ENCODE assay signal across 23 cellular contexts in genomic region chr2:44367591-44367990, GRCh38.
"Had no signal": no experiment of that assay in that cellular context is flagged by ENCODE, and none has a peak within 500 bp of the region (broad histone marks: within the 10 kb centered on the region; RNA-seq: fewer than 3 reads in every experiment).

No MANE protein-coding gene starts in this region.

- H3K27me3 ChIP-seq: gastroesophageal sphincter, hepatocyte, neural progenitor cell, right atrium auricular region, upper lobe of right lung had no signal

- DNase-seq: activated CD4-positive, alpha-beta T cell treated with anti-CD3 and anti-CD28 coated beads, Interleukin-2, amount 50 U/mL, for 4 hours; activated naive CD4-positive, alpha-beta T cell; activated naive CD8-positive, alpha-beta T cell treated with anti-CD3 and anti-CD28 coated beads, Interleukin-2, amount 10 ng/mL, durations not matched to agents 7 days and 5 days; amygdala; caudate nucleus; cortex of kidney; effector memory CD8-positive, alpha-beta T cell; islet precursor cell; left ventricle myocardium inferior; mesendoderm; natural killer cell; occipital lobe; stimulated activated CD4-positive, alpha-beta T cell treated with anti-CD3 and anti-CD28 coated beads, Interleukin-2, amount 100 ng/mL, for 48 hours; substantia nigra; T-helper 2 cell; upper lobe of right lung had no signal

- H3K36me3 ChIP-seq: gastroesophageal sphincter, left ventricle myocardium inferior, neural progenitor cell, right atrium auricular region, upper lobe of right lung had no signal

- H3K4me3 Mint-ChIP-seq: activated naive CD8-positive, alpha-beta T cell treated with anti-CD3 and anti-CD28 coated beads, Interleukin-2, amount 10 ng/mL, durations not matched to agents 7 days and 5 days; effector memory CD8-positive, alpha-beta T cell; natural killer cell; neural progenitor cell; stimulated activated naive CD8-positive, alpha-beta T cell treated with anti-CD3 and anti-CD28 coated beads, Interleukin-15, Interleukin-2, amounts not matched to agents 100 ng/mL and 50 ng/mL, for 24 hours had no signal

- H3K9me3 ChIP-seq: gastroesophageal sphincter, right atrium auricular region, upper lobe of right lung had no signal

- H3K27ac Mint-ChIP-seq: activated naive CD8-positive, alpha-beta T cell treated with anti-CD3 and anti-CD28 coated beads, Interleukin-2, amount 10 ng/mL, durations not matched to agents 7 days and 5 days; effector memory CD8-positive, alpha-beta T cell; natural killer cell; neural progenitor cell; stimulated activated naive CD8-positive, alpha-beta T cell treated with anti-CD3 and anti-CD28 coated beads, Interleukin-15, Interleukin-2, amounts not matched to agents 100 ng/mL and 50 ng/mL, for 24 hours had no signal

- H3K27ac ChIP-seq: gastroesophageal sphincter, hepatocyte, left ventricle myocardium inferior, neural progenitor cell, parathyroid adenoma, right atrium auricular region, upper lobe of right lung had no signal

- H3K9me3 Mint-ChIP-seq: activated naive CD8-positive, alpha-beta T cell treated with anti-CD3 and anti-CD28 coated beads, Interleukin-2, amount 10 ng/mL, durations not matched to agents 7 days and 5 days; effector memory CD8-positive, alpha-beta T cell; natural killer cell; neural progenitor cell; stimulated activated naive CD8-positive, alpha-beta T cell treated with anti-CD3 and anti-CD28 coated beads, Interleukin-15, Interleukin-2, amounts not matched to agents 100 ng/mL and 50 ng/mL, for 24 hours had no signal

- H3K4me3 ChIP-seq: gastroesophageal sphincter, hepatocyte, left ventricle myocardium inferior, lung, neural progenitor cell, right atrium auricular region, upper lobe of right lung had no signal

- H3K27me3 Mint-ChIP-seq: activated naive CD8-positive, alpha-beta T cell treated with anti-CD3 and anti-CD28 coated beads, Interleukin-2, amount 10 ng/mL, durations not matched to agents 7 days and 5 days; effector memory CD8-positive, alpha-beta T cell; stimulated activated naive CD8-positive, alpha-beta T cell treated with anti-CD3 and anti-CD28 coated beads, Interleukin-15, Interleukin-2, amounts not matched to agents 100 ng/mL and 50 ng/mL, for 24 hours had no signal

- H3K36me3 Mint-ChIP-seq: natural killer cell, neural progenitor cell had no signal

- H3K4me1 ChIP-seq: right atrium auricular region had no signal

- ATAC-seq: effector memory CD8-positive, alpha-beta T cell; gastroesophageal sphincter; natural killer cell; upper lobe of right lung had no signal
